Comparison of ENCODE assay signal across 17 cellular contexts in genomic region chr6:6599468-6599873, GRCh38. TPM values are rescaled to one million over a fixed set of nuclear protein-coding genes. Genes with fewer than 3 reads are reported as not detected.
DNase-seq lines count a peak whose midpoint lies in the region; ATAC-seq and TF ChIP-seq lines count a peak whose summit lies in the region.
"Had no signal": no experiment of that assay in that cellular context is flagged by ENCODE, and none has a peak within 500 bp of the region (broad histone marks: within the 10 kb centered on the region; RNA-seq: fewer than 3 reads in every experiment).

No MANE protein-coding gene starts in this region.

- H3K9ac ChIP-seq in neural progenitor cell: no peak overlapping the region

- peaks cover 0 to 46% (median 35%) of the 10 kb centered on the region in 12 donors for H3K4me1 ChIP-seq in heart left ventricle
- no peaks in the 10 kb centered on the region for H3K4me1 ChIP-seq in neural progenitor cell
- H3K4me1 ChIP-seq in aorta (ENCODE audit: control insufficient read depth in 1 of 2, insufficient read depth in 2 of 2, low read length in 2 of 2): no peaks in the 10 kb centered on the region

- peak overlapping the region in 4 of 12 donors; percentile 15 to 45 (median 36) for H3K27ac ChIP-seq in heart left ventricle
- H3K27ac ChIP-seq in neural progenitor cell: no peak overlapping the region
- no peak overlapping the region for H3K27ac ChIP-seq in aorta (ENCODE audit: low read depth in 1 of 2, low read length in 2 of 2)
- H3K27ac ChIP-seq: coronary artery, ovary had no signal

- no peaks in the 10 kb centered on the region for H4K20me1 ChIP-seq in neural progenitor cell (ENCODE audit: low read depth)

- intact Hi-C loops in Right ventricle myocardium inferior (cut with DNase I): no loop called here
- intact Hi-C loops in cardiac septum (cut with DNase I): loop anchor here (5.0 kb wide), 1 partner anchor 42 kb away; no protein-coding TSS in a partner anchor
- intact Hi-C loops in heart left ventricle (cut with DNase I): loop anchor here in 3 of 10 donors (2.0 to 10.0 kb wide), 4 partner anchors 42 to 58 kb away; no protein-coding TSS in a partner anchor
- intact Hi-C loops in aorta (cut with DNase I): no loop called here
- intact Hi-C loops in activated CD8-positive, alpha-beta T cell treated with anti-CD3 and anti-CD28 coated beads for 36 hours (cut with micrococcal nuclease): no loop called here

- TF ChIP-seq POLR2A in heart left ventricle (IDR thresholded peaks at IDR 0.05): no peak

- no peaks in the 10 kb centered on the region for H3K79me2 ChIP-seq in neural progenitor cell (ENCODE audit: low read depth)

- no peak overlapping the region for H3K4me2 ChIP-seq in neural progenitor cell

- H3K36me3 Mint-ChIP-seq in neural progenitor cell (no peaks in the 10 kb centered on the region), glutamatergic neuron (ENCODE audit: unreplicated experiment) (no peaks in the 10 kb centered on the region)
- no peaks in the 10 kb centered on the region for H3K36me3 Mint-ChIP-seq in activated CD8-positive, alpha-beta T cell treated with anti-CD3 and anti-CD28 coated beads for 36 hours (ENCODE audit: low read depth)

- POLR2A ChIA-PET in activated CD8-positive, alpha-beta T cell treated with anti-CD3 and anti-CD28 coated beads for 36 hours (lab: Charles Lee): no interaction called here

- TF ChIP-seq CTCF in heart left ventricle (IDR thresholded peaks at IDR 0.05) (no peak), neural progenitor cell (IDR thresholded peaks at IDR 0.05) (no peak), glutamatergic neuron (IDR thresholded peaks at IDR 0.05; ENCODE audit: partially characterized antibody, unreplicated experiment) (no peak)
- TF ChIP-seq CTCF in activated CD8-positive, alpha-beta T cell treated with anti-CD3 and anti-CD28 coated beads for 36 hours (IDR thresholded peaks at IDR 0.05): no peak

- peak overlapping the region; percentile 46 for H2AFZ ChIP-seq in neural progenitor cell (replicated peaks)

- H3K9me3 ChIP-seq in heart left ventricle: peaks cover 0 to 11% (median 0%) of the 10 kb centered on the region in 12 donors
- no peaks in the 10 kb centered on the region for H3K9me3 ChIP-seq in neural progenitor cell (ENCODE audit: low read depth)
- H3K9me3 ChIP-seq in aorta (ENCODE audit: control insufficient read depth, low read length): no peaks in the 10 kb centered on the region
- H3K9me3 ChIP-seq: ovary had no signal

- peaks cover 2% of the 10 kb centered on the region for H3K9me3 Mint-ChIP-seq in neural progenitor cell
- H3K9me3 Mint-ChIP-seq in activated CD8-positive, alpha-beta T cell treated with anti-CD3 and anti-CD28 coated beads for 36 hours: peaks cover 3% of the 10 kb centered on the region
- H3K9me3 Mint-ChIP-seq in glutamatergic neuron (ENCODE audit: unreplicated experiment): peaks cover 1% of the 10 kb centered on the region

- H3K4me3 ChIP-seq in heart left ventricle (no peak overlapping the region), neural progenitor cell (no peak overlapping the region), aorta (ENCODE audit: low read length in 2 of 2) (no peak overlapping the region)
- H3K4me3 ChIP-seq: coronary artery, ovary had no signal

- H3K36me3 ChIP-seq in heart left ventricle (no peaks in the 10 kb centered on the region), neural progenitor cell (no peaks in the 10 kb centered on the region), aorta (ENCODE audit: control insufficient read depth in 1 of 2, insufficient read depth in 2 of 2, low read length in 1 of 2) (no peaks in the 10 kb centered on the region)
- H3K36me3 ChIP-seq: ovary had no signal

- CTCF ChIA-PET in activated CD8-positive, alpha-beta T cell treated with anti-CD3 and anti-CD28 coated beads for 36 hours (lab: Charles Lee): no interaction called here

- DNase-seq in Right ventricle myocardium inferior (ENCODE audit: missing footprints): no peak
- DNase-seq in cardiac septum (ENCODE audit: low spot score): no peak
- DNase-seq in heart left ventricle: peak in 4 of 5 donors; percentile 54 to 73 (median 60)
- DNase-seq in neural progenitor cell (ENCODE audit: low spot score): no peak
- DNase-seq in aorta: peak in 1 of 2 donors; percentile 74
- no peak for DNase-seq in activated CD8-positive, alpha-beta T cell treated with anti-CD3 and anti-CD28 coated beads for 36 hours
- DNase-seq in glutamatergic neuron: no peak
- no peak for DNase-seq in stimulated activated CD4-positive, alpha-beta T cell treated with anti-CD3 and anti-CD28 coated beads, Interleukin-2, amount 100 ng/mL, for 48 hours
- DNase-seq: activated CD8-positive, alpha-beta memory T cell treated with anti-CD3 and anti-CD28 coated beads, Interleukin-2, amount 10 ng/mL, durations not matched to agents 7 days and 5 days; activated effector memory CD4-positive, alpha-beta T cell treated with anti-CD3 and anti-CD28 coated beads, Interleukin-2, amount 50 U/mL, for 16 hours; NK-92 treated with Interleukin-12 subunit alpha and Interleukin-12 subunit beta, amount 100 ng/mL, for 24 hours; ovary; stimulated activated naive CD4-positive, alpha-beta T cell; T-helper 1 cell had no signal

- no peaks in the 10 kb centered on the region for H3K27me3 ChIP-seq in heart left ventricle
- no peaks in the 10 kb centered on the region for H3K27me3 ChIP-seq in neural progenitor cell
- H3K27me3 ChIP-seq in aorta (ENCODE audit: control insufficient read depth in 1 of 2, insufficient read depth in 2 of 2, low read length in 1 of 2): no peaks in the 10 kb centered on the region
- H3K27me3 ChIP-seq: ovary had no signal

- no peaks in the 10 kb centered on the region for H3K4me1 Mint-ChIP-seq in neural progenitor cell
- H3K4me1 Mint-ChIP-seq in activated CD8-positive, alpha-beta T cell treated with anti-CD3 and anti-CD28 coated beads for 36 hours (ENCODE audit: low read depth): peaks cover 14% of the 10 kb centered on the region
- H3K4me1 Mint-ChIP-seq in glutamatergic neuron (ENCODE audit: low read depth, unreplicated experiment): peaks cover 4% of the 10 kb centered on the region

- H3F3A ChIP-seq in neural progenitor cell (ENCODE audit: low read depth): no peaks in the 10 kb centered on the region

- H3K27ac Mint-ChIP-seq in neural progenitor cell (no peak overlapping the region), glutamatergic neuron (ENCODE audit: unreplicated experiment) (no peak overlapping the region)
- H3K27ac Mint-ChIP-seq in activated CD8-positive, alpha-beta T cell treated with anti-CD3 and anti-CD28 coated beads for 36 hours: no peak overlapping the region
- H3K27ac Mint-ChIP-seq: activated CD8-positive, alpha-beta memory T cell treated with anti-CD3 and anti-CD28 coated beads, Interleukin-2, amount 10 ng/mL, durations not matched to agents 7 days and 5 days had no signal

- H3K27me3 Mint-ChIP-seq in neural progenitor cell (ENCODE audit: insufficient read depth, low read depth): peaks cover 6% of the 10 kb centered on the region
- H3K27me3 Mint-ChIP-seq in activated CD8-positive, alpha-beta T cell treated with anti-CD3 and anti-CD28 coated beads for 36 hours: no peaks in the 10 kb centered on the region
- peaks cover 2% of the 10 kb centered on the region for H3K27me3 Mint-ChIP-seq in glutamatergic neuron (ENCODE audit: unreplicated experiment)

- H3K4me3 Mint-ChIP-seq in neural progenitor cell (no peak overlapping the region), glutamatergic neuron (ENCODE audit: unreplicated experiment) (no peak overlapping the region)
- H3K4me3 Mint-ChIP-seq in activated CD8-positive, alpha-beta T cell treated with anti-CD3 and anti-CD28 coated beads for 36 hours: no peak overlapping the region
- H3K4me3 Mint-ChIP-seq: activated CD8-positive, alpha-beta memory T cell treated with anti-CD3 and anti-CD28 coated beads, Interleukin-2, amount 10 ng/mL, durations not matched to agents 7 days and 5 days had no signal

- 43 to 53% (median 50%) methylated on average over 4 of the region's 4 CpGs for WGBS in heart left ventricle, 4 donors
- 74 to 75% methylated on average over 4 of the region's 4 CpGs for WGBS in aorta, 2 donors

- ATAC-seq in Right ventricle myocardium inferior: peak; percentile 92
- ATAC-seq in heart left ventricle: peak; percentile 82 to 89 (median 86)
- peak; percentile 50 for ATAC-seq in aorta (ENCODE audit: low FRiP score)
- no peak for ATAC-seq in activated CD8-positive, alpha-beta T cell treated with anti-CD3 and anti-CD28 coated beads for 36 hours
- ATAC-seq: activated CD4-positive, CD25-positive, alpha-beta regulatory T cell treated with anti-CD3 and anti-CD28 coated beads, Interleukin-2, amount 50 U/mL, for 24 hours; activated CD8-positive, alpha-beta memory T cell treated with anti-CD3 and anti-CD28 coated beads, Interleukin-2, amount 10 ng/mL, durations not matched to agents 7 days and 5 days had no signal

RNA-seq across cellular contexts. Expression of gene LY86, which starts 11.0 kb away (rescaled TPM):
- total RNA-seq in Right ventricle myocardium inferior (1.1 TPM), cardiac septum (1.9 TPM), heart left ventricle (10 to 100 TPM in 1 of 9 donors, 1 to 10 TPM in 3, under 1 TPM in 5; 0.34 to 13.4 (median 0.75) TPM), neural progenitor cell (ENCODE audit: low replicate concordance) (not detected in 2 replicates), aorta (1 to 10 TPM; 2.6 to 3.6 TPM), glutamatergic neuron (ENCODE audit: unreplicated experiment) (not detected)
- polyA plus RNA-seq in heart left ventricle (under 1 TPM; 0.23 to 1.00 TPM), aorta (10 to 100 TPM in 1 of 2 donors, 1 to 10 TPM in 1; 4.3 to 10.5 TPM)
- total RNA-seq in activated CD8-positive, alpha-beta T cell treated with anti-CD3 and anti-CD28 coated beads for 36 hours: under 1 TPM in 1 of 2 experiments, not detected in 1; 0.32 TPM
- polyA plus RNA-seq: keratinocyte had no signal

Comparison
In these comparisons a context has a peak if more than half of its experiments do, and no peak if none do; other contexts are left out.
1. DNase-seq: peak in heart left ventricle (4 of 5); none in Right ventricle myocardium inferior (single experiment), cardiac septum (single experiment), neural progenitor cell (single experiment), activated CD8-positive, alpha-beta T cell treated with anti-CD3 and anti-CD28 coated beads for 36 hours (single experiment), glutamatergic neuron (single experiment) and stimulated activated CD4-positive, alpha-beta T cell treated with anti-CD3 and anti-CD28 coated beads, Interleukin-2, amount 100 ng/mL, for 48 hours (0 of 2).